ENCODE assay signal across 9 cellular contexts in the genomic region with DNA sequence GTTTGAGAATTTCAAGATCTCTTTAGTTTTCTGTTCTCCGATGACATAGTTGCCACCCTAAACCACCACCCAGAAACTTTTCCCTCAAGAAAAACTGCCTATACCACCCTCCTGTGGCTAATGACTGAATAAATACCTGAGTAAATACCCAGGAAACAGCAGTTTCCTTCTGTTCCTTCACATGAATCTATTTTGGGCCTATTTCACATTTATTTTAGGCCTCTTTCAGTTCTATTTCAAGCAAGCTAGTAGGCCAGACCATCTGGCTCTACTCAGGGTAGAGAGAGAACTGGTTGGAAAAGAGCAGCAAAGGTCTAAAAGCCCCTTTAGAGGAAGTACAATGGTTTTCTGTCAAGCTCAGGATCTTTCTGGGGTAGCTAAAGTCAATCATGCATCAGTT. TPM values are rescaled to one million over a fixed set of nuclear protein-coding genes. Genes with fewer than 3 reads are reported as not detected.
DNase-seq lines count a peak whose midpoint lies in the region; ATAC-seq and TF ChIP-seq lines count a peak whose summit lies in the region.
"Had no signal": no experiment of that assay in that cellular context is flagged by ENCODE, and none has a peak within 500 bp of the region (broad histone marks: within the 10 kb centered on the region; RNA-seq: fewer than 3 reads in every experiment).

No MANE protein-coding gene starts in this region.

- DNase-seq in GM10248 (ENCODE audit: extremely low spot score) (no peak), coronary artery (ENCODE audit: low spot score) (no peak), amniotic stem cell (lab: John Stamatoyannopoulos, UW) (no peak), cardiac septum (ENCODE audit: low spot score) (no peak), SKM-1 treated with dmso at 0.1 percent for 144 hours (lab: John Stamatoyannopoulos, UW; ENCODE audit: unreplicated experiment) (no peak)
- no peak for DNase-seq in stimulated activated naive CD4-positive, alpha-beta T cell treated with Interleukin-2 at 50 U/mL for 16 hours (lab: John Stamatoyannopoulos, UW)
- DNase-seq: activated naive CD4-positive, alpha-beta T cell treated with anti-CD3 and anti-CD28 coated beads, Interleukin-2, amount 50 U/mL, for 16 hours had no signal

- no peak overlapping the region for H3K4me3 ChIP-seq in coronary artery

- POLR2A ChIA-PET in GM10248 (lab: Yijun Ruan, JAX), result no interaction called here

- TF ChIP-seq CTCF in GM10248 (IDR thresholded peaks at IDR 0.05; ENCODE audit: control extremely low read depth, extremely low read depth, low read depth, missing control alignments), result peak; percentile 16
- TF ChIP-seq CTCF in coronary artery (IDR thresholded peaks at IDR 0.05), result no peak

- peak overlapping the region; percentile 56 to 79 for H3K27ac ChIP-seq in coronary artery

- intact Hi-C loops in cardiac septum (cut with DNase I), result no loop called here

- peak; percentile 77 for ATAC-seq in GM19467 (IDR thresholded peaks at IDR 0.05; ENCODE audit: unreplicated experiment)
- peak; percentile 71 for ATAC-seq in HG03159 (IDR thresholded peaks at IDR 0.05; ENCODE audit: unreplicated experiment)

- CTCF ChIA-PET in GM10248 (lab: Yijun Ruan, JAX), result interaction anchor here (0.9 to 1.8 kb wide), 4 partner anchors 11 to 24 kb away, joined by 3 to 8 read pairs (median 4); a partner anchor contains a TSS

RNA-seq across cellular contexts. Expression of a gene that starts 23.4 kb away (rescaled TPM):
- total RNA-seq in cardiac septum, result 55.8 TPM
